ENCODE assay signal across 12 cellular contexts in genomic region chr14:36773136-36773540, GRCh38.
A peak's percentile ranks its signal among the peaks of the same experiment; 100 is the strongest.
DNase-seq lines count a peak whose midpoint lies in the region; ATAC-seq, FAIRE-seq and TF ChIP-seq lines count a peak whose summit lies in the region.
"Had no signal": no experiment of that assay in that cellular context is flagged by ENCODE, and none has a peak within 500 bp of the region (broad histone marks: within the 10 kb centered on the region; RNA-seq: fewer than 3 reads in every experiment).

No MANE protein-coding gene starts in this region.

- H4K20me1 ChIP-seq in smooth muscle cell (ENCODE audit: low read depth) = no peaks in the 10 kb centered on the region

- H3K27ac ChIP-seq in smooth muscle cell (ENCODE audit: low read depth) (peak overlapping the region; percentile 31), testis (no peak overlapping the region)
- H3K27ac ChIP-seq: left lung had no signal

- DNase-seq in NCI-H187 treated with DMSO at 0.1 percent for 48 hours (lab: John Stamatoyannopoulos, UW) (peak; percentile 38), NCI-H187 (lab: John Stamatoyannopoulos, UW) (no peak), NCI-H226 (peak; percentile 63), bronchial epithelial cell (ENCODE audit: low read depth) (peak; percentile 83), smooth muscle cell (lab: John Stamatoyannopoulos, UW; ENCODE audit: unreplicated experiment) (no peak), H54 (ENCODE audit: insufficient read length, low spot score) (no peak), testis (no peak)
- DNase-seq: activated CD4-positive, alpha-beta T cell treated with anti-CD3 and anti-CD28 coated beads for 48 hours; BE2C; left lung had no signal

- FAIRE-seq in bronchial epithelial cell (lab: Jason Lieb, UNC) = peak; percentile 79
- FAIRE-seq in H54 (lab: Jason Lieb, UNC) = no peak
- FAIRE-seq: GM19239 had no signal

- H3K4me1 ChIP-seq in smooth muscle cell (ENCODE audit: low read depth) (peaks cover 3% of the 10 kb centered on the region), testis (no peaks in the 10 kb centered on the region)
- H3K4me1 ChIP-seq: BE2C, left lung had no signal

- H3K79me2 ChIP-seq in smooth muscle cell (ENCODE audit: low read depth) = no peaks in the 10 kb centered on the region

- H3K9me3 ChIP-seq in smooth muscle cell (replicated peaks; ENCODE audit: low read depth) (no peaks in the 10 kb centered on the region), testis (no peaks in the 10 kb centered on the region)
- H3K9me3 ChIP-seq: BE2C had no signal

- no peak overlapping the region for H3K4me3 ChIP-seq in bronchial epithelial cell (ENCODE audit: low read depth, low read length)
- H3K4me3 ChIP-seq in smooth muscle cell = no peak overlapping the region
- no peak overlapping the region for H3K4me3 ChIP-seq in testis
- H3K4me3 ChIP-seq: left lung had no signal

- peak; percentile 44 for TF ChIP-seq CTCF in bronchial epithelial cell (IDR thresholded peaks at IDR 0.05; ENCODE audit: insufficient read depth, low read length, severe bottlenecking)
- TF ChIP-seq CTCF in smooth muscle cell (IDR thresholded peaks at IDR 0.05; ENCODE audit: borderline replicate concordance, insufficient read depth, poor library complexity, severe bottlenecking) = peak; percentile 25
- no peak for TF ChIP-seq CTCF in testis (IDR thresholded peaks at IDR 0.05)

- 3% methylated on average over 3 of the region's 3 CpGs for WGBS in smooth muscle cell (ENCODE audit: low lambda C conversion rate)
- WGBS in testis, 2 donors = 53 to 77% methylated on average over 3 of the region's 3 CpGs

- peak overlapping the region; percentile 32 for H3K4me2 ChIP-seq in smooth muscle cell

- intact Hi-C loops in testis (cut with DNase I; ENCODE audit: low total_unique reads) = no loop called here

- H3K27me3 ChIP-seq in bronchial epithelial cell (ENCODE audit: control insufficient read depth, insufficient read depth, low read length) = no peaks in the 10 kb centered on the region
- no peaks in the 10 kb centered on the region for H3K27me3 ChIP-seq in smooth muscle cell (ENCODE audit: low read depth)
- no peaks in the 10 kb centered on the region for H3K27me3 ChIP-seq in testis
- H3K27me3 ChIP-seq: BE2C, left lung had no signal

- H2AFZ ChIP-seq in smooth muscle cell (ENCODE audit: low read depth) = no peak overlapping the region

- ATAC-seq in GM21528 (IDR thresholded peaks at IDR 0.05; ENCODE audit: low FRiP score, unreplicated experiment) = no peak
- ATAC-seq: left lung had no signal

- no peak overlapping the region for H3K9ac ChIP-seq in smooth muscle cell (ENCODE audit: low read depth)

- H3K36me3 ChIP-seq in bronchial epithelial cell (ENCODE audit: control insufficient read depth, insufficient read depth, low read length) = no peaks in the 10 kb centered on the region
- H3K36me3 ChIP-seq in smooth muscle cell (ENCODE audit: low read depth) = no peaks in the 10 kb centered on the region
- H3K36me3 ChIP-seq in testis (ENCODE audit: low read depth, missing control alignments) = no peaks in the 10 kb centered on the region
- H3K36me3 ChIP-seq: BE2C, left lung had no signal

- TF ChIP-seq POLR2A in H54 (IDR thresholded peaks at IDR 0.05; ENCODE audit: low read depth, low read length) (no peak), testis (IDR thresholded peaks at IDR 0.05) (no peak)

- H3F3A ChIP-seq in smooth muscle cell (ENCODE audit: low read depth) = peaks cover 4% of the 10 kb centered on the region

Comparison
In these comparisons a context has a peak if more than half of its experiments do, and no peak if none do; other contexts are left out.
1. DNase-seq: peak in NCI-H187 treated with DMSO at 0.1 percent for 48 hours (single experiment), NCI-H226 (single experiment) and bronchial epithelial cell (single experiment); none in NCI-H187 (0 of 2), smooth muscle cell (single experiment), H54 (single experiment) and testis (single experiment).
2. CTCF ChIP-seq: peak in bronchial epithelial cell (single experiment) and smooth muscle cell (single experiment); none in testis (0 of 3).